Comparison of ENCODE assay signal across 21 cellular contexts in the genomic region with DNA sequence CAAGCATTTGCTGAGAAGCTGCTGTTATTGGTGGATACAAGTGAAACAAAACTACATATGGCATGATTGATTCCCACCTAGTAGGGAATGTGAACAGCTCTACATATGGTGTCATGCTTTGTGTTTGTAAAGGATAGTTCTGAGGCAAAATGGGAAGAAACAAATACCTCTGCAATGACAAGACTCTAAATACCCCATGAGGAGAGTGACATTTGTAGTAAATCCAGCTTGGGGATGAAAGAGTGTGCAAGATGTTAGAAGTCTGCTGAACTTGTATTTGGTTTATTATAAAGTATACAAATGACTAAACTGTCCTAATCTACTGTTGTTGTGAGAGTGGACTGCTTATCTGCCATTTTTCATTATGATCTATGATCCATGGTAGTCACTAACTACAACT.
"Had no signal": no experiment of that assay in that cellular context is flagged by ENCODE, and none has a peak within 500 bp of the region (broad histone marks: within the 10 kb centered on the region; RNA-seq: fewer than 3 reads in every experiment).

No MANE protein-coding gene starts in this region.

- H3K4me3 ChIP-seq: cardiac muscle cell, gastrocnemius medialis, mucosa of descending colon, transverse colon, vagina had no signal

- H2AFZ ChIP-seq: parathyroid adenoma had no signal

- H3K79me2 ChIP-seq: parathyroid adenoma had no signal

- H3K9ac ChIP-seq: parathyroid adenoma had no signal

- H3K36me3 ChIP-seq: cardiac muscle cell, gastrocnemius medialis, transverse colon, vagina had no signal

- H3K4me1 ChIP-seq: gastrocnemius medialis, parathyroid adenoma, transverse colon, vagina had no signal

- H3K27me3 ChIP-seq: cardiac muscle cell, gastrocnemius medialis, transverse colon, vagina had no signal

- H3K9me3 Mint-ChIP-seq: activated naive CD8-positive, alpha-beta T cell treated with anti-CD3 and anti-CD28 coated beads for 36 hours; activated T-helper 17 cell treated with anti-CD3 and anti-CD28 coated beads, Interleukin-2, amount 50 U/mL, for 72 hours; stimulated activated effector memory CD8-positive, alpha-beta T cell treated with anti-CD3 and anti-CD28 coated beads, Interleukin-12 subunit alpha, Interleukin-12 subunit beta, amount 100 ng/mL, for 72 hours had no signal

- H3K27ac ChIP-seq: cardiac muscle cell, gastrocnemius medialis, parathyroid adenoma, transverse colon, vagina had no signal

- H3K36me3 Mint-ChIP-seq: activated naive CD8-positive, alpha-beta T cell treated with anti-CD3 and anti-CD28 coated beads for 36 hours; stimulated activated effector memory CD8-positive, alpha-beta T cell treated with anti-CD3 and anti-CD28 coated beads, Interleukin-12 subunit alpha, Interleukin-12 subunit beta, amount 100 ng/mL, for 72 hours had no signal

- ATAC-seq: gastrocnemius medialis, right cardiac atrium had no signal

- H3K4me3 Mint-ChIP-seq: activated naive CD8-positive, alpha-beta T cell treated with anti-CD3 and anti-CD28 coated beads for 36 hours; activated T-helper 17 cell treated with anti-CD3 and anti-CD28 coated beads, Interleukin-2, amount 50 U/mL, for 72 hours; endodermal cell; nephron progenitor cell; stimulated activated effector memory CD8-positive, alpha-beta T cell treated with anti-CD3 and anti-CD28 coated beads, Interleukin-12 subunit alpha, Interleukin-12 subunit beta, amount 100 ng/mL, for 72 hours had no signal

- H3K27ac Mint-ChIP-seq: activated naive CD8-positive, alpha-beta T cell treated with anti-CD3 and anti-CD28 coated beads for 36 hours; activated T-helper 17 cell treated with anti-CD3 and anti-CD28 coated beads, Interleukin-2, amount 50 U/mL, for 72 hours; endodermal cell; nephron progenitor cell; stimulated activated effector memory CD8-positive, alpha-beta T cell treated with anti-CD3 and anti-CD28 coated beads, Interleukin-12 subunit alpha, Interleukin-12 subunit beta, amount 100 ng/mL, for 72 hours had no signal

- H3K9me3 ChIP-seq: gastrocnemius medialis, mucosa of descending colon, transverse colon, vagina had no signal

- DNase-seq: activated CD4-positive, alpha-beta T cell treated with anti-CD3 and anti-CD28 coated beads for 1 hour; activated naive CD4-positive, alpha-beta T cell treated with Interleukin-2 at 50 U/mL for 16 hours; activated T-cell treated with anti-CD3 and anti-CD28 coated beads, Interleukin-2, amount 50 U/mL, for 1 hour; cortex of kidney; endodermal cell; erythroblast; gastrocnemius medialis; hypothalamus; left cardiac atrium; mesendoderm; mucosa of descending colon; nephron progenitor cell; right cardiac atrium; stimulated activated CD4-positive, alpha-beta T cell treated with anti-CD3 and anti-CD28 coated beads, Interleukin-12 subunit alpha, Interleukin-12 subunit beta, amount 100 ng/mL, for 4 hours; transverse colon had no signal

- H3K4me1 Mint-ChIP-seq: activated T-helper 17 cell treated with anti-CD3 and anti-CD28 coated beads, Interleukin-2, amount 50 U/mL, for 72 hours; endodermal cell; nephron progenitor cell had no signal
